8 cellular contexts compared by ENCODE assay signal in the genomic region with DNA sequence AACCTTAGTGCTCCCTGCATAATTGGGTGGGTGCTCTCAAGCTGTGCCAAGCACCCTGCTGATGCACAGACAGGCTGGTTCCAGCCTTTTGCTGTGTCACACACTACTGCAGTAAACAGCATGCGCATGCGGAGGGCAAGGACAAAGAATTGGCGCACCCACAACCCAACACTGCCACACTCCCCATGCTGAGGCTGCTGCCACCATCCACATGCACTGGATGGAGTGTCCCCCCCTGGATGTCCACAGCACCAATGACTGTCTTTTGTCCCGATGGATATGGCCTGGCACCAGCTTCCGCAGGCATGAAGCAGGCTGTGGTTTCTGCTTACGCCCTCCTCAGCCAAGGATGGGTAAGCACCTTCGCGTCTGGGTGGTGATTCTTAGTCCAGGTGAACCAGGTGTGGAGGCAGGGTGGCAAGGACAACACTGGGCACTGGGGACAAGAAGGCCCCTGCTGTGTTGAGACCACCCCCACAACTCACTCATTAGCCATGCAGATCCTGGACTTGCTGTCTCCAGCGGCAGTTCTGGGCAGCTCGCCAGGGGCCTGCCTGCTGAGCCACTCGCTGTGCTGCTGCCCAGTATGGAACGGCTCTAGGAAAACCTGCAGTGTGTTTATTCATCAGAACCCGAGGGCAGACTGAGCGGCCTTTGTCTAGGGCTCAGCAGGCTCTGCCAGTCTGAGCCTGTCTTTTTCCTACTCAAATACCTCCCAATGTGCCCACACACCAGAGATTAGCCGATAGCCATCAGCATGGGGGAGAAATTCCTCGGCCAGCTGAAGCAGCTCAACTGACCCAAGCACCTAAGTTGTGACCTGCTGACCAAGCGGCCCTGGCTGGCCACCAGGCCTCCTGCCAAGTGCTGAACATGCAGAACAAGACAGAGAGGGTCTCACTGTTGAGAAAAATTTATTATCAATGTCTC. TPM values are rescaled to one million over a fixed set of nuclear protein-coding genes. Genes with fewer than 3 reads are reported as not detected.
DNase-seq lines count a peak whose midpoint lies in the region; ATAC-seq and TF ChIP-seq lines count a peak whose summit lies in the region.

No MANE protein-coding gene starts in this region.

- no peaks in the 10 kb centered on the region for H3K27me3 ChIP-seq in esophagus (ENCODE audit: control insufficient read depth in 1 of 2, insufficient read depth in 2 of 2, low read length in 2 of 2)

- DNase-seq in DMS 273 treated with DMSO at 0.1 percent for 48 hours (lab: John Stamatoyannopoulos, UW) (peak; percentile 65), NCI-H748 (lab: John Stamatoyannopoulos, UW; ENCODE audit: unreplicated experiment) (peak; percentile 84), UCSD-AML1 (lab: John Stamatoyannopoulos, UW; ENCODE audit: unreplicated experiment) (no peak), activated gamma-delta T cell (lab: John Stamatoyannopoulos, UW) (no peak), iPS-NIHi7 (ENCODE audit: extremely low spot score) (no peak)

- no peaks in the 10 kb centered on the region for H3K27me3 Mint-ChIP-seq in nephron (ENCODE audit: low read depth)

- peak overlapping the region in 1 of 3 experiments; percentile 31 for H3K4me3 Mint-ChIP-seq in nephron

- peak overlapping the region; percentile 90 to 94 for H3K27ac ChIP-seq in esophagus (ENCODE audit: low read depth in 2 of 2, low read length in 1 of 2)

- H3K36me3 ChIP-seq in esophagus (ENCODE audit: control insufficient read depth in 2 of 2, insufficient read depth in 2 of 2, low read length in 1 of 2): peaks cover 8 to 26% of the 10 kb centered on the region in 2 donors

- H3K4me1 Mint-ChIP-seq in nephron: peaks cover 29% of the 10 kb centered on the region

- peak overlapping the region; percentile 90 to 99 (median 94) for H3K27ac Mint-ChIP-seq in nephron

- no peak for ATAC-seq in HG03097 (IDR thresholded peaks at IDR 0.05; ENCODE audit: low FRiP score, unreplicated experiment)

- H3K36me3 Mint-ChIP-seq in nephron (ENCODE audit: low read depth): peaks cover 22% of the 10 kb centered on the region

- TF ChIP-seq CTCF in nephron (IDR thresholded peaks at IDR 0.05; ENCODE audit: unreplicated experiment in 3 of 3): no peak

- WGBS in esophagus, 2 donors: 45 to 51% methylated on average over 17 of the region's 17 CpGs

- H3K9me3 Mint-ChIP-seq in nephron: no peaks in the 10 kb centered on the region

- no peak overlapping the region for H3K4me3 ChIP-seq in esophagus (ENCODE audit: low read depth in 1 of 2, low read length in 2 of 2)

- H3K9me3 ChIP-seq in esophagus (ENCODE audit: control insufficient read depth in 2 of 2, insufficient read depth in 1 of 2, low read depth in 1 of 2, low read length in 1 of 2): no peaks in the 10 kb centered on the region

- H3K4me1 ChIP-seq in esophagus (ENCODE audit: control insufficient read depth in 2 of 2, insufficient read depth in 2 of 2, low read length in 1 of 2): peaks cover 11 to 38% of the 10 kb centered on the region in 2 donors

RNA-seq across cellular contexts. Expression of a gene that starts 8.2 kb away (rescaled TPM):
- polyA plus RNA-seq in esophagus: 10 to 100 TPM; 66.0 to 68.6 TPM

RNA-seq across cellular contexts. Expression of a gene that starts 56.9 kb away (rescaled TPM):
- 10 to 100 TPM; 22.8 to 29.0 TPM for polyA plus RNA-seq in esophagus

Comparison
In these comparisons a context has a peak if more than half of its experiments do, and no peak if none do; other contexts are left out.
1. DNase-seq: peak in DMS 273 treated with DMSO at 0.1 percent for 48 hours (single experiment) and NCI-H748 (single experiment); none in UCSD-AML1 (single experiment), activated gamma-delta T cell (single experiment) and iPS-NIHi7 (single experiment).